In genomic region chr1:17635811-17636210, GRCh38 we compare ENCODE assay signal across 13 cellular contexts.
DNase-seq lines count a peak whose midpoint lies in the region; ATAC-seq and TF ChIP-seq lines count a peak whose summit lies in the region.
"Had no signal": no experiment of that assay in that cellular context is flagged by ENCODE, and none has a peak within 500 bp of the region (broad histone marks: within the 10 kb centered on the region; RNA-seq: fewer than 3 reads in every experiment).

No MANE protein-coding gene starts in this region.

- no peaks in the 10 kb centered on the region for H3K27me3 Mint-ChIP-seq in WTC11 (ENCODE audit: low read depth)

- no peaks in the 10 kb centered on the region for H3K4me1 Mint-ChIP-seq in WTC11

- no peaks in the 10 kb centered on the region for H3K79me2 ChIP-seq in Karpas-422 (ENCODE audit: low read length)

- H3K9me2 ChIP-seq in Karpas-422 (replicated peaks; ENCODE audit: insufficient read depth, low read length), result no peaks in the 10 kb centered on the region

- TF ChIP-seq CTCF in WTC11 (IDR thresholded peaks at IDR 0.05), result no peak
- no peak for TF ChIP-seq CTCF in left lung (IDR thresholded peaks at IDR 0.05)
- TF ChIP-seq CTCF in tibial nerve (IDR thresholded peaks at IDR 0.05), result no peak
- TF ChIP-seq CTCF in WERI-Rb-1 (IDR thresholded peaks at IDR 0.05; ENCODE audit: low read depth, low read length), result no peak

- POLR2A ChIA-PET in WTC11 (lab: Charles Lee), result no interaction called here

- no peaks in the 10 kb centered on the region for H3K27me3 ChIP-seq in Karpas-422 (ENCODE audit: low read length)
- no peaks in the 10 kb centered on the region for H3K27me3 ChIP-seq in left lung
- H3K27me3 ChIP-seq in tibial nerve, result no peaks in the 10 kb centered on the region
- no peaks in the 10 kb centered on the region for H3K27me3 ChIP-seq in WERI-Rb-1 (ENCODE audit: insufficient read depth, low read depth, severe bottlenecking)

- peak overlapping the region; percentile 31 for H3K4me2 ChIP-seq in Karpas-422 (ENCODE audit: low read depth, low read length, poor library complexity, severe bottlenecking)

- intact Hi-C loops in left lung (cut with DNase I), result no loop called here

- no peaks in the 10 kb centered on the region for H3K9me3 Mint-ChIP-seq in WTC11

- H3K4me1 ChIP-seq in Karpas-422 (ENCODE audit: low read length), result peaks cover 21% of the 10 kb centered on the region
- peaks cover 0 to 63% of the 10 kb centered on the region in 2 donors for H3K4me1 ChIP-seq in left lung
- peaks cover 0 to 28% (median 0%) of the 10 kb centered on the region in 4 donors for H3K4me1 ChIP-seq in tibial nerve

- peak overlapping the region; percentile 41; the same call in 1 of the 2 replicates for H3K27ac Mint-ChIP-seq in WTC11

- no peaks in the 10 kb centered on the region for H3K9me3 ChIP-seq in Karpas-422 (ENCODE audit: low read length)
- H3K9me3 ChIP-seq in left lung, result no peaks in the 10 kb centered on the region
- H3K9me3 ChIP-seq in tibial nerve, result no peaks in the 10 kb centered on the region
- no peaks in the 10 kb centered on the region for H3K9me3 ChIP-seq in WERI-Rb-1 (ENCODE audit: severe bottlenecking)

- no peak for TF ChIP-seq POLR2A in tibial nerve (IDR thresholded peaks at IDR 0.05)

- peaks cover 17% of the 10 kb centered on the region; the same call in 1 of the 2 replicates for H4K20me1 ChIP-seq in Karpas-422 (ENCODE audit: insufficient read depth, low read depth, low read length)

- no peak overlapping the region for H3K9ac ChIP-seq in Karpas-422 (ENCODE audit: low read length)

- H2AFZ ChIP-seq in Karpas-422 (ENCODE audit: low read length), result no peak overlapping the region

- H3K27ac ChIP-seq in Karpas-422 (ENCODE audit: low read length), result no peak overlapping the region
- H3K27ac ChIP-seq in left lung, result peak overlapping the region in 1 of 2 donors; percentile 62
- peak overlapping the region in 2 of 4 donors; percentile 33 to 52 for H3K27ac ChIP-seq in tibial nerve
- H3K27ac ChIP-seq in WERI-Rb-1, result no peak overlapping the region

- H3K36me3 ChIP-seq in Karpas-422 (ENCODE audit: insufficient read depth, low read length), result no peaks in the 10 kb centered on the region
- peaks cover 0 to 85% of the 10 kb centered on the region in 2 donors for H3K36me3 ChIP-seq in left lung
- peaks cover 0 to 98% (median 26%) of the 10 kb centered on the region in 3 donors for H3K36me3 ChIP-seq in tibial nerve
- H3K36me3 ChIP-seq in WERI-Rb-1, result peaks cover 59% of the 10 kb centered on the region

- peak; percentile 41 to 74 for TF ChIP-seq EP300 in tibial nerve (IDR thresholded peaks at IDR 0.05)

- no peak for ATAC-seq in WTC11
- peak; percentile 72 for ATAC-seq in left lung
- ATAC-seq: esophagus mucosa had no signal

- DNase-seq in Karpas-422 (peak; percentile 71), WTC11 (ENCODE audit: low spot score) (no peak), left lung (peak in 1 of 2 donors; percentile 86), tibial nerve (ENCODE audit: low spot score in 2 of 2) (peak; percentile 27 to 55), NCI-H2171 (lab: John Stamatoyannopoulos, UW) (no peak), WERI-Rb-1 (no peak)
- DNase-seq in activated CD4-positive, alpha-beta T cell treated with anti-CD3 and anti-CD28 coated beads, Interleukin-2, amount 50 U/mL, for 4 hours, result no peak
- DNase-seq: activated CD4-positive, alpha-beta T cell treated with anti-CD3 and anti-CD28 coated beads, Interleukin-2, amount 50 U/mL, for 1 hour; activated gamma-delta T cell treated with Interleukin-2 at 50 U/mL for 16 hours; DMS153; MM.1S; NCI-H524 treated with DMSO at 0.1 percent for 48 hours had no signal

- WGBS in tibial nerve, 2 donors, result 77 to 83% methylated on average over 9 of the region's 9 CpGs

- no peak overlapping the region for H3K4me3 Mint-ChIP-seq in WTC11

- H3K4me3 ChIP-seq in Karpas-422 (ENCODE audit: low read length) (no peak overlapping the region), left lung (no peak overlapping the region), tibial nerve (no peak overlapping the region), WERI-Rb-1 (ENCODE audit: low read depth, low read length) (no peak overlapping the region)

- CTCF ChIA-PET in WTC11 (lab: Charles Lee), result no interaction called here

- H3K36me3 Mint-ChIP-seq in WTC11, result peaks cover 48% of the 10 kb centered on the region

TF ChIP-seq in WTC11, 78 proteins besides CTCF, POLR2A, EP300 and RAD21:
- TF ChIP-seq ZNF423 (CRISPR knock-in tag; IDR thresholded peaks at IDR 0.05) (no peak), HMGXB4 (CRISPR knock-in tag; IDR thresholded peaks at IDR 0.05) (no peak), IRF2 (CRISPR knock-in tag; IDR thresholded peaks at IDR 0.05; ENCODE audit: borderline replicate concordance, low read depth) (no peak), CDX4 (CRISPR knock-in tag; IDR thresholded peaks at IDR 0.05; ENCODE audit: borderline replicate concordance) (no peak), E2F4 (CRISPR knock-in tag; IDR thresholded peaks at IDR 0.05; ENCODE audit: borderline replicate concordance, low read depth) (no peak), ZBTB21 (CRISPR knock-in tag; IDR thresholded peaks at IDR 0.05; ENCODE audit: borderline replicate concordance) (no peak), JUN (CRISPR knock-in tag; IDR thresholded peaks at IDR 0.05) (no peak)

Comparison
In these comparisons a context has a peak if more than half of its experiments do, and no peak if none do; other contexts are left out.
1. DNase-seq: peak in Karpas-422 (single experiment) and tibial nerve (2 of 2); none in WTC11 (single experiment), NCI-H2171 (single experiment), WERI-Rb-1 (single experiment) and activated CD4-positive, alpha-beta T cell treated with anti-CD3 and anti-CD28 coated beads, Interleukin-2, amount 50 U/mL, for 4 hours (0 of 2).